Comparison of ENCODE assay signal across 13 cellular contexts in the genomic region with DNA sequence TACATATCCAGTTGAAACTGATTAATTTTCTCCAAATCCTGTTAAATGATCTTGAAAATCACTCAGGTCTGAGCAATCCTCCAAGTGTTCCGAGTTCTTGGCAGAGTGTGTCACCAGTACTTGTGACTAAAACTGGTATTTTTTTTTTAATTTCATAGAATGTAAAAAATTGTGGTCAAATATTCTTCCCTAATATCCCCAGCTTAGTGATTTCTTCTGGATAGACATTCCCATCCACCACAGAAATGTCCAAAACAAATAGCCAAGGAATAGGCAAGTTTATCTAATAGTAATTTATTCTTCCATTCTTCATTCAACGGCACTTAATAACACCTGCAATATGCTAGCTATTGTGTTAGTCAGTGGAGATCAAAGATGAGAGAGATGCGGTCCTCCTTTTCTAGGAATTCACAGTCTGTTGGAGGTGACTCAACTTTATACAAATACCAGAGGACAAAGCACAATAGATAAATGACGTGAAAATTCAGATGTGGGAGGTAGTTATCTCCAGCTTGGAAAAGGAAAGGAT.
DNase-seq lines count a peak whose midpoint lies in the region; ATAC-seq and TF ChIP-seq lines count a peak whose summit lies in the region.
"Had no signal": no experiment of that assay in that cellular context is flagged by ENCODE, and none has a peak within 500 bp of the region (broad histone marks: within the 10 kb centered on the region; RNA-seq: fewer than 3 reads in every experiment).

No MANE protein-coding gene starts in this region.

- H3K4me1 ChIP-seq in lower lobe of right lung: no peaks in the 10 kb centered on the region
- no peaks in the 10 kb centered on the region for H3K4me1 ChIP-seq in HAP-1
- H3K4me1 ChIP-seq: BE2C, esophagus squamous epithelium had no signal

- POLR2A ChIA-PET in BJ (lab: Charles Lee): no interaction called here

- H3K9me3 ChIP-seq in lower lobe of right lung: no peaks in the 10 kb centered on the region
- no peaks in the 10 kb centered on the region for H3K9me3 ChIP-seq in HAP-1
- H3K9me3 ChIP-seq: BE2C, esophagus squamous epithelium had no signal

- TF ChIP-seq CTCF in BJ (IDR thresholded peaks at IDR 0.05; ENCODE audit: insufficient read depth, low read depth, low read length) (no peak), brain microvascular endothelial cell (IDR thresholded peaks at IDR 0.05; ENCODE audit: low read depth, low read length, missing control alignments) (no peak), lower lobe of right lung (IDR thresholded peaks at IDR 0.05) (no peak)

- peak overlapping the region; percentile 74 for H3K27ac ChIP-seq in brain microvascular endothelial cell
- no peak overlapping the region for H3K27ac ChIP-seq in lower lobe of right lung
- H3K27ac ChIP-seq: esophagus squamous epithelium had no signal

- ATAC-seq in lower lobe of right lung (no peak), HG03378 (IDR thresholded peaks at IDR 0.05; ENCODE audit: unreplicated experiment) (no peak)
- ATAC-seq: activated T-cell treated with anti-CD3 and anti-CD28 coated beads, Interleukin-2, amount 50 U/mL, for 72 hours had no signal

- intact Hi-C loops in lower lobe of right lung (cut with DNase I): no loop called here

- no peaks in the 10 kb centered on the region for H3K27me3 ChIP-seq in BJ (ENCODE audit: control insufficient read depth, insufficient read depth, low read length)
- no peaks in the 10 kb centered on the region for H3K27me3 ChIP-seq in brain microvascular endothelial cell (replicated peaks)
- H3K27me3 ChIP-seq in lower lobe of right lung (ENCODE audit: low read depth): no peaks in the 10 kb centered on the region
- no peaks in the 10 kb centered on the region for H3K27me3 ChIP-seq in HAP-1 (ENCODE audit: low read depth)
- H3K27me3 ChIP-seq: BE2C, esophagus squamous epithelium had no signal

- H3K4me3 ChIP-seq in BJ (ENCODE audit: low read depth, low read length) (no peak overlapping the region), brain microvascular endothelial cell (ENCODE audit: low read depth, low read length) (no peak overlapping the region), lower lobe of right lung (no peak overlapping the region), HAP-1 (no peak overlapping the region)
- H3K4me3 ChIP-seq: esophagus squamous epithelium had no signal

- CTCF ChIA-PET in BJ (lab: Yijun Ruan, JAX): no interaction called here

- peak; percentile 21 for DNase-seq in BJ (ENCODE audit: low read depth)
- peak; percentile 75 for DNase-seq in LHCN-M2 (ENCODE audit: low read depth)
- peak; percentile 82 for DNase-seq in brain microvascular endothelial cell
- DNase-seq in kidney glomerular epithelial cell (lab: John Stamatoyannopoulos, UW): peak; percentile 97
- no peak for DNase-seq in lower lobe of right lung
- DNase-seq in HAP-1 (ENCODE audit: low spot score in 2 of 2): no peak
- DNase-seq in NOMO-1 treated with dmso at 0.1 percent for 144 hours (lab: John Stamatoyannopoulos, UW; ENCODE audit: unreplicated experiment): no peak
- DNase-seq: activated CD4-positive, alpha-beta T cell treated with anti-CD3 and anti-CD28 coated beads for 48 hours; activated T-cell treated with anti-CD3 and anti-CD28 coated beads, Interleukin-2, amount 50 U/mL, for 72 hours; BE2C; esophagus squamous epithelium; NCI-H2171 treated with DMSO at 0.1 percent for 48 hours had no signal

- no peaks in the 10 kb centered on the region for H3K36me3 ChIP-seq in BJ (ENCODE audit: control insufficient read depth, insufficient read depth, low read length)
- no peaks in the 10 kb centered on the region for H3K36me3 ChIP-seq in brain microvascular endothelial cell (replicated peaks)
- H3K36me3 ChIP-seq in lower lobe of right lung: no peaks in the 10 kb centered on the region
- H3K36me3 ChIP-seq in HAP-1 (replicated peaks): no peaks in the 10 kb centered on the region
- H3K36me3 ChIP-seq: BE2C, esophagus squamous epithelium had no signal

- in situ Hi-C loops in brain microvascular endothelial cell (cut with HindIII; ENCODE audit: low pct_ligation_motif_present, low sequenced_read_pairs): no loop called here
- in situ Hi-C loops in HAP-1 (cut with MboI; ENCODE audit: low sequenced_read_pairs): no loop called here

Comparison
In these comparisons a context has a peak if more than half of its experiments do, and no peak if none do; other contexts are left out.
1. DNase-seq: peak in BJ (single experiment), LHCN-M2 (single experiment), brain microvascular endothelial cell (single experiment) and kidney glomerular epithelial cell (single experiment); none in lower lobe of right lung (single experiment), HAP-1 (0 of 2) and NOMO-1 treated with dmso at 0.1 percent for 144 hours (single experiment).